21 cellular contexts compared by ENCODE assay signal in genomic region chr1:234672349-234673135, GRCh38.
"Had no signal": no experiment of that assay in that cellular context is flagged by ENCODE, and none has a peak within 500 bp of the region (broad histone marks: within the 10 kb centered on the region; RNA-seq: fewer than 3 reads in every experiment).

No MANE protein-coding gene starts in this region.

- H3K9me3 ChIP-seq: ascending aorta, gastrocnemius medialis, neutrophil had no signal

- H3K27ac Mint-ChIP-seq: activated T-helper 17 cell treated with anti-CD3 and anti-CD28 coated beads, Interleukin-2, amount 50 U/mL, for 72 hours; dendritic cell treated with granulocyte-macrophage colony-stimulating factor and Interleukin-4, amounts not matched to agents 40 ng/mL and 50 ng/mL, for 4 days; naive thymus-derived CD8-positive, alpha-beta T cell; T-helper 2 cell treated with Interferon-gamma antibody and Interleukin-4, amounts not matched to agents 5 μg/mL and 100 μg/mL, for 36 hours; type B pancreatic cell had no signal

- H3K4me3 ChIP-seq: ascending aorta, gastrocnemius medialis, heart right ventricle had no signal

- DNase-seq: activated CD4-positive, alpha-beta T cell treated with anti-CD3 and anti-CD28 coated beads, Interleukin-2, amount 50 U/mL, for 1 hour; activated naive CD4-positive, alpha-beta T cell treated with Interleukin-2 at 50 U/mL for 16 hours; effector memory CD4-positive, alpha-beta T cell; gastrocnemius medialis; heart right ventricle; left colon; mammary epithelial cell; naive thymus-derived CD8-positive, alpha-beta T cell; posterior cingulate gyrus; stimulated activated CD4-positive, alpha-beta T cell treated with anti-CD3 and anti-CD28 coated beads, Interleukin-2, amount 100 ng/mL, for 48 hours; stimulated activated naive CD4-positive, alpha-beta T cell; substantia nigra had no signal

- H3K27me3 Mint-ChIP-seq: activated T-helper 17 cell treated with anti-CD3 and anti-CD28 coated beads, Interleukin-2, amount 50 U/mL, for 72 hours; dendritic cell treated with granulocyte-macrophage colony-stimulating factor and Interleukin-4, amounts not matched to agents 40 ng/mL and 50 ng/mL, for 4 days; naive thymus-derived CD8-positive, alpha-beta T cell; type B pancreatic cell had no signal

- H3K9me3 Mint-ChIP-seq: activated T-helper 17 cell treated with anti-CD3 and anti-CD28 coated beads, Interleukin-2, amount 50 U/mL, for 72 hours had no signal

- H3K36me3 ChIP-seq: ascending aorta, gastrocnemius medialis, heart right ventricle, neutrophil had no signal

- FAIRE-seq: bronchial epithelial cell, islet of Langerhans had no signal

- H3K27me3 ChIP-seq: ascending aorta, gastrocnemius medialis, heart right ventricle, neutrophil had no signal

- H3K27ac ChIP-seq: ascending aorta, epithelial cell of prostate, gastrocnemius medialis, heart right ventricle, neutrophil had no signal

- H3K4me1 ChIP-seq: ascending aorta had no signal

- H3K4me3 Mint-ChIP-seq: activated T-helper 17 cell treated with anti-CD3 and anti-CD28 coated beads, Interleukin-2, amount 50 U/mL, for 72 hours; dendritic cell treated with granulocyte-macrophage colony-stimulating factor and Interleukin-4, amounts not matched to agents 40 ng/mL and 50 ng/mL, for 4 days; naive thymus-derived CD8-positive, alpha-beta T cell; T-helper 2 cell treated with Interferon-gamma antibody and Interleukin-4, amounts not matched to agents 5 μg/mL and 100 μg/mL, for 36 hours; type B pancreatic cell had no signal

- H3K36me3 Mint-ChIP-seq: type B pancreatic cell had no signal

- ATAC-seq: activated T-helper 17 cell treated with anti-CD3 and anti-CD28 coated beads, Interleukin-2, amount 50 U/mL, for 72 hours; gastrocnemius medialis; heart right ventricle; left colon; naive thymus-derived CD8-positive, alpha-beta T cell had no signal
